In genomic region chr6:25223421-25224052, GRCh38 we compare ENCODE assay signal across 8 cellular contexts. TPM values are rescaled to one million over a fixed set of nuclear protein-coding genes. Genes with fewer than 3 reads are reported as not detected.
A peak's percentile ranks its signal among the peaks of the same experiment; 100 is the strongest.
DNase-seq lines count a peak whose midpoint lies in the region; ATAC-seq and TF ChIP-seq lines count a peak whose summit lies in the region.

No MANE protein-coding gene starts in this region.

- TF ChIP-seq RAD21 in liver (IDR thresholded peaks at IDR 0.05) = peak; percentile 94 to 96

- WGBS in liver = 10% methylated on average over 4 of the region's 4 CpGs

- no peak overlapping the region for H3K9ac ChIP-seq in BLaER1 treated with 17β-estradiol and CSF1 and Interleukin-3, amounts not matched to agents 10 nM and 100 nM
- H3K9ac ChIP-seq in liver (ENCODE audit: low read depth in 1 of 2, low read length in 2 of 2) = peak overlapping the region in 1 of 2 donors; percentile 13

- DNase-seq in NCI-H446 (lab: John Stamatoyannopoulos, UW) = peak; percentile 57 to 82
- peak; percentile 55 to 56 for DNase-seq in activated CD4-positive, alpha-beta T cell treated with anti-CD3 and anti-CD28 coated beads for 24 hours (ENCODE audit: low read depth in 2 of 2)
- DNase-seq in cerebellum (ENCODE audit: low spot score) = peak; percentile 64
- peak in 2 of 3 donors; percentile 25 to 52 for DNase-seq in stimulated activated CD4-positive, alpha-beta T cell treated with anti-CD3 and anti-CD28 coated beads, TNF-alpha, amount 100 ng/mL, for 1 hour (ENCODE audit: low read depth in 3 of 3, low spot score in 1 of 3)

- H4K20me1 ChIP-seq in BLaER1 treated with 17β-estradiol and CSF1 and Interleukin-3, amounts not matched to agents 10 nM and 100 nM = no peaks in the 10 kb centered on the region

- no peak overlapping the region for H3K27ac ChIP-seq in BLaER1 treated with 17β-estradiol and CSF1 and Interleukin-3, amounts not matched to agents 10 nM and 100 nM
- H3K27ac ChIP-seq in HEK293 (ENCODE audit: extremely low read depth, low read depth, low read length) (no peak overlapping the region), liver (ENCODE audit: low read depth in 1 of 2, low read length in 2 of 2) (no peak overlapping the region)

- H3K4me2 ChIP-seq in BLaER1 treated with 17β-estradiol and CSF1 and Interleukin-3, amounts not matched to agents 10 nM and 100 nM = peak overlapping the region in 10 of 11 experiments; percentile 8 to 47 (median 41); a peak in 14 of 22 replicates

- H3K36me3 ChIP-seq in BLaER1 treated with 17β-estradiol and CSF1 and Interleukin-3, amounts not matched to agents 10 nM and 100 nM = no peaks in the 10 kb centered on the region
- H3K36me3 ChIP-seq in HEK293 (ENCODE audit: control insufficient read depth in 2 of 2, insufficient read depth in 1 of 2, low read length in 2 of 2) (no peaks in the 10 kb centered on the region), liver (ENCODE audit: control insufficient read depth in 4 of 4, insufficient read depth in 3 of 4, low read depth in 1 of 4, low read length in 3 of 4) (no peaks in the 10 kb centered on the region)

- POLR2A ChIA-PET in HEK293 (lab: Yijun Ruan, JAX) = interaction anchor here (1.1 to 1.5 kb wide), 2 partner anchors 42 to 56 kb away, joined by 3 to 5 read pairs; partner anchors contain the start of gene CARMIL1

- H3K27me3 ChIP-seq in BLaER1 treated with 17β-estradiol and CSF1 and Interleukin-3, amounts not matched to agents 10 nM and 100 nM = no peaks in the 10 kb centered on the region
- no peaks in the 10 kb centered on the region for H3K27me3 ChIP-seq in liver (ENCODE audit: control insufficient read depth in 4 of 4, insufficient read depth in 4 of 4, low read length in 3 of 4)

- peak; percentile 75 for TF ChIP-seq CTCF in HEK293 (tag by site-specific recombination; IDR thresholded peaks at IDR 0.05)
- TF ChIP-seq CTCF in liver (IDR thresholded peaks at IDR 0.05; ENCODE audit: low read depth, low read length, missing input control) = peak; percentile 92

- no peak for ATAC-seq in HG03439 (IDR thresholded peaks at IDR 0.05; ENCODE audit: unreplicated experiment)

- CTCF ChIA-PET in HEK293 (lab: Yijun Ruan, JAX) = interaction anchor here (0.6 to 3.7 kb wide), 77 partner anchors 8 to 668 kb away, joined by 3 to 49 read pairs (median 4); partner anchors contain the start of gene CARMIL1

- H3K9me3 ChIP-seq in BLaER1 treated with 17β-estradiol and CSF1 and Interleukin-3, amounts not matched to agents 10 nM and 100 nM (replicated peaks in 1 of 11) = no peaks in the 10 kb centered on the region
- no peaks in the 10 kb centered on the region for H3K9me3 ChIP-seq in HEK293 (ENCODE audit: control insufficient read depth, insufficient read depth, low read depth, low read length)
- H3K9me3 ChIP-seq in liver (ENCODE audit: control insufficient read depth in 4 of 4, low read length in 3 of 4) = no peaks in the 10 kb centered on the region

- no peak overlapping the region for H3K4me3 ChIP-seq in BLaER1 treated with 17β-estradiol and CSF1 and Interleukin-3, amounts not matched to agents 10 nM and 100 nM
- H3K4me3 ChIP-seq in HEK293 (ENCODE audit: low read depth, low read length) = no peak overlapping the region
- peak overlapping the region in 2 of 3 donors; percentile 27 to 43 for H3K4me3 ChIP-seq in liver (ENCODE audit: low read depth in 1 of 3, low read length in 3 of 3)

- peaks cover 0 to 15% (median 6%) of the 10 kb centered on the region in 10 experiments; a peak in 7 of 20 replicates for H3K4me1 ChIP-seq in BLaER1 treated with 17β-estradiol and CSF1 and Interleukin-3, amounts not matched to agents 10 nM and 100 nM
- H3K4me1 ChIP-seq in HEK293 (ENCODE audit: control insufficient read depth, insufficient read depth, low read length) = peaks cover 9% of the 10 kb centered on the region
- H3K4me1 ChIP-seq in liver (ENCODE audit: control insufficient read depth in 4 of 4, insufficient read depth in 4 of 4, low read length in 3 of 4) = peaks cover 2 to 16% (median 10%) of the 10 kb centered on the region in 4 donors

TF ChIP-seq in HEK293, 187 proteins besides CTCF, POLR2A, EP300 and RAD21 (continues in another document):
- TF ChIP-seq ZNF473 (tag by site-specific recombination; IDR thresholded peaks at IDR 0.05) (no peak), ZNF629 (tag by site-specific recombination; IDR thresholded peaks at IDR 0.05) (0 out of 2 replicates have a peak, but pooled peaks have one; percentile 38), ZNF707 (tag by site-specific recombination; IDR thresholded peaks at IDR 0.05) (no peak), MZF1 (tag by site-specific recombination; IDR thresholded peaks at IDR 0.05; ENCODE audit: borderline replicate concordance) (peak; percentile 36; the same call in 1 of the 2 replicates), PBX3 (CRISPR knock-in tag; IDR thresholded peaks at IDR 0.05) (no peak), ZNF148 (tag by site-specific recombination; IDR thresholded peaks at IDR 0.05; ENCODE audit: borderline replicate concordance) (no peak), ZNF366 (tag by site-specific recombination; conservative IDR thresholded peaks at IDR 0.05) (peak; percentile 70), OSR2 (tag by site-specific recombination; IDR thresholded peaks at IDR 0.05) (no peak), ZNF214 (tag by site-specific recombination; IDR thresholded peaks at IDR 0.05; ENCODE audit: borderline replicate concordance) (no peak)

TF ChIP-seq in liver, 16 proteins besides CTCF, POLR2A, EP300 and RAD21:
- TF ChIP-seq JUND (IDR thresholded peaks at IDR 0.05) (no peak), FOXA2 (IDR thresholded peaks at IDR 0.05) (no peak), ZBTB33 (IDR thresholded peaks at IDR 0.05) (no peak), NR2F2 (IDR thresholded peaks at IDR 0.05) (peak; percentile 87), REST (IDR thresholded peaks at IDR 0.05) (no peak), RXRA (IDR thresholded peaks at IDR 0.05) (no peak)

RNA-seq across cellular contexts. Expression of gene CARMIL1, which starts 55.6 kb away (rescaled TPM):
- 36.8 TPM for total RNA-seq in cerebellum
- 1 to 10 TPM; 1.4 to 5.0 TPM for total RNA-seq in liver
- polyA plus RNA-seq in liver = 1 to 10 TPM; 2.0 to 9.5 TPM

Comparison
In these comparisons a context has a peak if more than half of its experiments do, and no peak if none do; other contexts are left out.
1. H3K4me3 ChIP-seq: peak in liver (2 of 3); none in BLaER1 treated with 17β-estradiol and CSF1 and Interleukin-3, amounts not matched to agents 10 nM and 100 nM (0 of 10) and HEK293 (single experiment).
2. Peak in every context shown above with its lines, with median percentiles within 50 percentile points of each other: DNase-seq.